28 cellular contexts compared by ENCODE assay signal in genomic region chr5:145762833-145763232, GRCh38.
"Had no signal": no experiment of that assay in that cellular context is flagged by ENCODE, and none has a peak within 500 bp of the region (broad histone marks: within the 10 kb centered on the region; RNA-seq: fewer than 3 reads in every experiment).

No MANE protein-coding gene starts in this region.

- H3K27ac Mint-ChIP-seq: stimulated activated effector memory CD8-positive, alpha-beta T cell treated with anti-CD3 and anti-CD28 coated beads, Interleukin-12 subunit alpha, Interleukin-12 subunit beta, amount 100 ng/mL, for 72 hours; stimulated activated memory B cell treated with anti-CD40 and anti-IgM and Interleukin-4, amounts not matched to agents 10 μg/mL and 1 μg/mL and 100 μg/mL, for 72 hours; stimulated activated naive B cell treated with anti-CD40 and anti-IgM and Interleukin-4, amounts not matched to agents 10 μg/mL and 1 μg/mL and 100 μg/mL, for 72 hours; stimulated activated naive CD8-positive, alpha-beta T cell treated with anti-CD3 and anti-CD28 coated beads, Interleukin-15, Interleukin-2, amounts not matched to agents 100 ng/mL and 50 ng/mL, for 24 hours; type B pancreatic cell had no signal

- DNase-seq: stimulated activated CD4-positive, alpha-beta T cell treated with anti-CD3 and anti-CD28 coated beads, Interleukin-2, amount 100 ng/mL, for 48 hours; stimulated activated CD4-positive, alpha-beta T cell treated with anti-CD3 and anti-CD28 coated beads, Interleukin-4, amount 100 ng/mL, for 1 hour; stimulated activated CD4-positive, alpha-beta T cell treated with anti-CD3 and anti-CD28 coated beads, Interleukin-4, amount 100 ng/mL, for 24 hours; stimulated activated CD4-positive, alpha-beta T cell treated with anti-CD3 and anti-CD28 coated beads, Interleukin-4, amount 100 ng/mL, for 4 hours; stimulated activated CD8-positive, alpha-beta memory T cell treated with anti-CD3 and anti-CD28 coated beads, Interleukin-4, amount 100 ng/mL, for 48 hours; stimulated activated naive B cell treated with anti-CD40 and anti-IgM and Interleukin-4, amounts not matched to agents 10 μg/mL and 1 μg/mL and 100 μg/mL, for 72 hours; stimulated activated naive CD4-positive, alpha-beta T cell; stimulated activated naive CD4-positive, alpha-beta T cell treated with Interleukin-2 at 50 U/mL for 16 hours; stimulated activated naive CD8-positive, alpha-beta T cell treated with anti-CD3 and anti-CD28 coated beads, Interleukin-15, amount 100 ng/mL, for 72 hours; stimulated activated naive CD8-positive, alpha-beta T cell treated with anti-CD3 and anti-CD28 coated beads, Interleukin-15, Interleukin-2, amounts not matched to agents 100 U/mL and 50 U/mL, for 24 hours; stomach; substantia nigra; testis; thyroid gland; tibial artery; transverse colon; trophoblast cell; upper lobe of left lung; upper lobe of right lung; uterus had no signal

- H3K9me3 Mint-ChIP-seq: stimulated activated effector memory CD8-positive, alpha-beta T cell treated with anti-CD3 and anti-CD28 coated beads, Interleukin-12 subunit alpha, Interleukin-12 subunit beta, amount 100 ng/mL, for 72 hours; stimulated activated naive CD8-positive, alpha-beta T cell treated with anti-CD3 and anti-CD28 coated beads, Interleukin-15, amount 100 ng/mL, for 72 hours; stimulated activated naive CD8-positive, alpha-beta T cell treated with anti-CD3 and anti-CD28 coated beads, Interleukin-15, Interleukin-2, amounts not matched to agents 100 ng/mL and 50 ng/mL, for 24 hours; type B pancreatic cell had no signal

- H3K4me1 Mint-ChIP-seq: stimulated activated effector memory CD8-positive, alpha-beta T cell treated with anti-CD3 and anti-CD28 coated beads, Interleukin-12 subunit alpha, Interleukin-12 subunit beta, amount 100 ng/mL, for 72 hours; stimulated activated memory B cell treated with anti-CD40 and anti-IgM and Interleukin-4, amounts not matched to agents 10 μg/mL and 1 μg/mL and 100 μg/mL, for 72 hours; stimulated activated naive B cell treated with anti-CD40 and anti-IgM and Interleukin-4, amounts not matched to agents 10 μg/mL and 1 μg/mL and 100 μg/mL, for 72 hours; stimulated activated naive CD8-positive, alpha-beta T cell treated with anti-CD3 and anti-CD28 coated beads, Interleukin-15, amount 100 ng/mL, for 72 hours had no signal

- ATAC-seq: stimulated activated effector memory CD8-positive, alpha-beta T cell treated with anti-CD3 and anti-CD28 coated beads, Interleukin-12 subunit alpha, Interleukin-12 subunit beta, amount 100 ng/mL, for 72 hours; stimulated activated memory B cell treated with anti-CD40 and anti-IgM and Interleukin-4, amounts not matched to agents 10 μg/mL and 1 μg/mL and 100 μg/mL, for 72 hours; stimulated activated naive B cell treated with anti-CD40 and anti-IgM and Interleukin-4, amounts not matched to agents 10 μg/mL and 1 μg/mL and 100 μg/mL, for 72 hours; stimulated activated naive CD8-positive, alpha-beta T cell treated with anti-CD3 and anti-CD28 coated beads, Interleukin-15, amount 100 ng/mL, for 72 hours; stimulated activated naive CD8-positive, alpha-beta T cell treated with anti-CD3 and anti-CD28 coated beads, Interleukin-15, Interleukin-2, amounts not matched to agents 100 U/mL and 50 U/mL, for 24 hours; upper lobe of right lung had no signal

- H3K9me3 ChIP-seq: stomach, suprapubic skin, testis, thoracic aorta, thyroid gland, tibial artery, transverse colon, upper lobe of left lung, upper lobe of right lung, uterus, vagina had no signal

- H3K27me3 Mint-ChIP-seq: stimulated activated memory B cell treated with anti-CD40 and anti-IgM and Interleukin-4, amounts not matched to agents 10 μg/mL and 1 μg/mL and 100 μg/mL, for 72 hours; stimulated activated naive B cell treated with anti-CD40 and anti-IgM and Interleukin-4, amounts not matched to agents 10 μg/mL and 1 μg/mL and 100 μg/mL, for 72 hours; stimulated activated naive CD8-positive, alpha-beta T cell treated with anti-CD3 and anti-CD28 coated beads, Interleukin-15, amount 100 ng/mL, for 72 hours; stimulated activated naive CD8-positive, alpha-beta T cell treated with anti-CD3 and anti-CD28 coated beads, Interleukin-15, Interleukin-2, amounts not matched to agents 100 ng/mL and 50 ng/mL, for 24 hours; type B pancreatic cell had no signal

- H3K27ac ChIP-seq: stomach, suprapubic skin, testis, thoracic aorta, thyroid gland, tibial artery, tibial nerve, transverse colon, upper lobe of left lung, upper lobe of right lung, uterus, vagina had no signal

- H3K36me3 ChIP-seq: suprapubic skin, thoracic aorta, thyroid gland, transverse colon, upper lobe of right lung, uterus had no signal

- H3K4me3 ChIP-seq: stomach, suprapubic skin, testis, thoracic aorta, thyroid gland, tibial artery, tibial nerve, transverse colon, upper lobe of left lung, upper lobe of right lung, uterus, vagina had no signal

- H3K36me3 Mint-ChIP-seq: stimulated activated effector memory CD8-positive, alpha-beta T cell treated with anti-CD3 and anti-CD28 coated beads, Interleukin-12 subunit alpha, Interleukin-12 subunit beta, amount 100 ng/mL, for 72 hours had no signal

- H3K4me1 ChIP-seq: stomach, suprapubic skin, testis, thyroid gland, tibial artery, tibial nerve, transverse colon, upper lobe of left lung, upper lobe of right lung, uterus, vagina had no signal

- H3K4me3 Mint-ChIP-seq: stimulated activated effector memory CD8-positive, alpha-beta T cell treated with anti-CD3 and anti-CD28 coated beads, Interleukin-12 subunit alpha, Interleukin-12 subunit beta, amount 100 ng/mL, for 72 hours; stimulated activated memory B cell treated with anti-CD40 and anti-IgM and Interleukin-4, amounts not matched to agents 10 μg/mL and 1 μg/mL and 100 μg/mL, for 72 hours; stimulated activated naive B cell treated with anti-CD40 and anti-IgM and Interleukin-4, amounts not matched to agents 10 μg/mL and 1 μg/mL and 100 μg/mL, for 72 hours; stimulated activated naive CD8-positive, alpha-beta T cell treated with anti-CD3 and anti-CD28 coated beads, Interleukin-15, amount 100 ng/mL, for 72 hours; stimulated activated naive CD8-positive, alpha-beta T cell treated with anti-CD3 and anti-CD28 coated beads, Interleukin-15, Interleukin-2, amounts not matched to agents 100 ng/mL and 50 ng/mL, for 24 hours; type B pancreatic cell had no signal
